11 cellular contexts compared by ENCODE assay signal in genomic region chr13:43058836-43059235, GRCh38. TPM values are rescaled to one million over a fixed set of nuclear protein-coding genes. Genes with fewer than 3 reads are reported as not detected.
DNase-seq lines count a peak whose midpoint lies in the region; ATAC-seq, FAIRE-seq and TF ChIP-seq lines count a peak whose summit lies in the region.
"Had no signal": no experiment of that assay in that cellular context is flagged by ENCODE, and none has a peak within 500 bp of the region (broad histone marks: within the 10 kb centered on the region; RNA-seq: fewer than 3 reads in every experiment).

No MANE protein-coding gene starts in this region.

- H3K27ac ChIP-seq in right cardiac atrium (ENCODE audit: low read length), result peak overlapping the region; percentile 50
- no peak overlapping the region for H3K27ac ChIP-seq in right atrium auricular region
- peak overlapping the region; percentile 4 for H3K27ac ChIP-seq in lower lobe of right lung
- no peak overlapping the region for H3K27ac ChIP-seq in upper lobe of left lung
- H3K27ac ChIP-seq: tibial artery had no signal

- DNase-seq in right cardiac atrium, result no peak
- DNase-seq in right atrium auricular region (ENCODE audit: low spot score), result no peak
- peak; percentile 13 for DNase-seq in astrocyte of the hippocampus (ENCODE audit: low read depth, low spot score)
- no peak for DNase-seq in lower lobe of right lung
- no peak for DNase-seq in urothelium cell line (ENCODE audit: low spot score)
- no peak for DNase-seq in upper lobe of left lung
- DNase-seq: activated CD8-positive, alpha-beta memory T cell treated with anti-CD3 and anti-CD28 coated beads, Interleukin-2, amount 50 U/mL, for 4 hours; tibial artery had no signal

- no peak for FAIRE-seq in urothelium cell line (lab: Jason Lieb, UNC)

- no peaks in the 10 kb centered on the region for H3K27me3 ChIP-seq in right cardiac atrium (ENCODE audit: control insufficient read depth, insufficient read depth)
- no peaks in the 10 kb centered on the region for H3K27me3 ChIP-seq in right atrium auricular region
- no peaks in the 10 kb centered on the region for H3K27me3 ChIP-seq in lower lobe of right lung (ENCODE audit: low read depth)
- H3K27me3 ChIP-seq in upper lobe of left lung, result no peaks in the 10 kb centered on the region
- H3K27me3 ChIP-seq: BE2C, tibial artery had no signal

- no peak for TF ChIP-seq POLR2A in upper lobe of left lung (IDR thresholded peaks at IDR 0.05)

- no peaks in the 10 kb centered on the region for H3K9me3 ChIP-seq in right cardiac atrium (ENCODE audit: control insufficient read depth, low read length)
- no peaks in the 10 kb centered on the region for H3K9me3 ChIP-seq in right atrium auricular region
- H3K9me3 ChIP-seq in lower lobe of right lung, result no peaks in the 10 kb centered on the region
- no peaks in the 10 kb centered on the region for H3K9me3 ChIP-seq in upper lobe of left lung
- H3K9me3 ChIP-seq: BE2C, tibial artery had no signal

- H3K4me3 ChIP-seq in right cardiac atrium (ENCODE audit: low read length), result no peak overlapping the region
- H3K4me3 ChIP-seq in right atrium auricular region, result no peak overlapping the region
- no peak overlapping the region for H3K4me3 ChIP-seq in lower lobe of right lung
- no peak overlapping the region for H3K4me3 ChIP-seq in upper lobe of left lung
- H3K4me3 ChIP-seq: tibial artery had no signal

- H3K4me1 ChIP-seq in right cardiac atrium (ENCODE audit: control insufficient read depth, insufficient read depth, low read length), result peaks cover 11% of the 10 kb centered on the region
- H3K4me1 ChIP-seq in right atrium auricular region, result peaks cover 0 to 42% of the 10 kb centered on the region in 2 donors
- H3K4me1 ChIP-seq in lower lobe of right lung, result peaks cover 35% of the 10 kb centered on the region
- H3K4me1 ChIP-seq in upper lobe of left lung, result peaks cover 15 to 37% (median 27%) of the 10 kb centered on the region in 4 donors

- ATAC-seq in right cardiac atrium (peak in 1 of 2 donors; percentile 13), lower lobe of right lung (no peak), GM21723 (IDR thresholded peaks at IDR 0.05; ENCODE audit: unreplicated experiment) (no peak), upper lobe of left lung (ENCODE audit: low FRiP score in 2 of 2) (no peak), GM21515 (IDR thresholded peaks at IDR 0.05; ENCODE audit: unreplicated experiment) (no peak)

- no peaks in the 10 kb centered on the region for H3K36me3 ChIP-seq in right atrium auricular region
- H3K36me3 ChIP-seq in lower lobe of right lung, result no peaks in the 10 kb centered on the region
- peaks cover 0 to 5% (median 0%) of the 10 kb centered on the region in 4 donors for H3K36me3 ChIP-seq in upper lobe of left lung
- H3K36me3 ChIP-seq: BE2C, tibial artery had no signal

- TF ChIP-seq CTCF in right atrium auricular region (IDR thresholded peaks at IDR 0.05), result no peak
- TF ChIP-seq CTCF in lower lobe of right lung (IDR thresholded peaks at IDR 0.05), result no peak
- TF ChIP-seq CTCF in upper lobe of left lung (IDR thresholded peaks at IDR 0.05), result no peak

- WGBS in right cardiac atrium, result 43% methylated on average over 6 of the region's 6 CpGs
- WGBS in upper lobe of left lung, 2 donors, result 86 to 91% methylated on average over 6 of the region's 6 CpGs

- TF ChIP-seq EP300 in upper lobe of left lung (IDR thresholded peaks at IDR 0.05), result no peak

- intact Hi-C loops in right cardiac atrium (cut with DNase I) (no loop called here), lower lobe of right lung (cut with DNase I) (no loop called here)

RNA-seq across cellular contexts. Expression of gene DNAJC15, which starts 35.5 kb away (rescaled TPM):
- total RNA-seq in right cardiac atrium, result 10 to 100 TPM; 21.8 to 32.9 (median 30.9) TPM
- 44.4 TPM for polyA plus RNA-seq in right cardiac atrium
- total RNA-seq in right atrium auricular region, result 10 to 100 TPM; 10.8 to 14.0 TPM
- total RNA-seq in lower lobe of right lung, result 17.0 TPM
- total RNA-seq in upper lobe of left lung, result 10 to 100 TPM in 3 of 6 donors, 1 to 10 TPM in 3; 3.1 to 19.3 (median 9.0) TPM

Comparison
In these comparisons a context has a peak if more than half of its experiments do, and no peak if none do; other contexts are left out.
1. H3K27ac ChIP-seq: peak in right cardiac atrium (single experiment) and lower lobe of right lung (single experiment); none in right atrium auricular region (0 of 2) and upper lobe of left lung (0 of 4).